8 cellular contexts compared by ENCODE assay signal in the genomic region with DNA sequence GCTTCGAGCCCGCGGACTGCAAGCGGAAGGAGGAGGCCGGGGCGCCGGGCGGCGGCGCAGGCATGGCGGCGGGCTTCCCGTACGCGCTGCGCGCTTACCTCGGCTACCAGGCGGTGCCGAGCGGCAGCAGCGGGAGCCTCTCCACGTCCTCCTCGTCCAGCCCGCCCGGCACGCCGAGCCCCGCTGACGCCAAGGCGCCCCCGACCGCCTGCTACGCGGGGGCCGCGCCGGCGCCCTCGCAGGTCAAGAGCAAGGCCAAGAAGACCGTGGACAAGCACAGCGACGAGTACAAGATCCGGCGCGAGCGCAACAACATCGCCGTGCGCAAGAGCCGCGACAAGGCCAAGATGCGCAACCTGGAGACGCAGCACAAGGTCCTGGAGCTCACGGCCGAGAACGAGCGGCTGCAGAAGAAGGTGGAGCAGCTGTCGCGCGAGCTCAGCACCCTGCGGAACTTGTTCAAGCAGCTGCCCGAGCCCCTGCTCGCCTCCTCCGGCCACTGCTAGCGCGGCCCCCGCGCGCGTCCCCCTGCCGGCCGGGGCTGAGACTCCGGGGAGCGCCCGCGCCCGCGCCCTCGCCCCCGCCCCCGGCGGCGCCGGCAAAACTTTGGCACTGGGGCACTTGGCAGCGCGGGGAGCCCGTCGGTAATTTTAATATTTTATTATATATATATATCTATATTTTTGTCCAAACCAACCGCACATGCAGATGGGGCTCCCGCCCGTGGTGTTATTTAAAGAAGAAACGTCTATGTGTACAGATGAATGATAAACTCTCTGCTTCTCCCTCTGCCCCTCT. TPM values are rescaled to one million over a fixed set of nuclear protein-coding genes. Genes with fewer than 3 reads are reported as not detected.
DNase-seq lines count a peak whose midpoint lies in the region; ATAC-seq, FAIRE-seq and TF ChIP-seq lines count a peak whose summit lies in the region.

No MANE protein-coding gene starts in this region.

- peak overlapping the region; percentile 88 for H3K4me3 ChIP-seq in PC-9
- H3K4me3 ChIP-seq in pancreas, result peak overlapping the region; percentile 61 to 99 (median 94)
- H3K4me3 ChIP-seq in vagina, result peak overlapping the region; percentile 88 to 98

- peak overlapping the region; percentile 93 for H3K4me3 Mint-ChIP-seq in activated T-helper 2 cell treated with anti-CD3 and anti-CD28 coated beads, Interferon-gamma antibody, Interleukin-2, Interleukin-4, amounts not matched to agents 10 μg/mL and 5 μg/mL and 100 μg/mL, durations not matched to agents 14 hours and 24 hours and 36 hours (ENCODE audit: low read depth)

- peaks cover 20% of the 10 kb centered on the region for H4K20me1 ChIP-seq in PC-9 (ENCODE audit: insufficient read depth)

- no peaks in the 10 kb centered on the region for H3K9me3 Mint-ChIP-seq in activated T-helper 2 cell treated with anti-CD3 and anti-CD28 coated beads, Interferon-gamma antibody, Interleukin-2, Interleukin-4, amounts not matched to agents 10 μg/mL and 5 μg/mL and 100 μg/mL, durations not matched to agents 14 hours and 24 hours and 36 hours

- POLR2A ChIA-PET in PC-9 (lab: Charles Lee; ENCODE audit: unreplicated experiment), result interaction anchor here (0.5 to 0.6 kb wide), 2 partner anchors 53 to 84 kb away, joined by 4 to 11 read pairs; no protein-coding TSS in a partner anchor

- H3K4me1 Mint-ChIP-seq in activated T-helper 2 cell treated with anti-CD3 and anti-CD28 coated beads, Interferon-gamma antibody, Interleukin-2, Interleukin-4, amounts not matched to agents 10 μg/mL and 5 μg/mL and 100 μg/mL, durations not matched to agents 14 hours and 24 hours and 36 hours (ENCODE audit: low read depth), result peaks cover 24% of the 10 kb centered on the region

- H3K4me1 ChIP-seq in PC-9 (replicated peaks; ENCODE audit: insufficient read depth) (peaks cover 62% of the 10 kb centered on the region), pancreas (no peaks in the 10 kb centered on the region), vagina (peaks cover 52% of the 10 kb centered on the region)

- peak; percentile 16 for ATAC-seq in HG03103 (IDR thresholded peaks at IDR 0.05; ENCODE audit: low read depth, unreplicated experiment)
- peak; percentile 15 to 41 (median 16) for ATAC-seq in pancreas

- peaks cover 29% of the 10 kb centered on the region for H3K36me3 ChIP-seq in PC-9 (ENCODE audit: low read depth)
- H3K36me3 ChIP-seq in pancreas, result peaks cover 0 to 7% (median 0%) of the 10 kb centered on the region in 3 donors
- peaks cover 0 to 15% of the 10 kb centered on the region in 2 donors for H3K36me3 ChIP-seq in vagina

- intact Hi-C loops in PC-9 (cut with micrococcal nuclease; ENCODE audit: unreplicated experiment), result loop anchor here (2.0 kb wide), 4 partner anchors 53 to 223 kb away; no protein-coding TSS in a partner anchor
- intact Hi-C loops in activated T-helper 2 cell treated with anti-CD3 and anti-CD28 coated beads, Interferon-gamma antibody, Interleukin-2, Interleukin-4, amounts not matched to agents 10 μg/mL and 5 μg/mL and 100 μg/mL, durations not matched to agents 14 hours and 24 hours and 36 hours (cut with micrococcal nuclease), result loop anchor here (2.0 to 5.0 kb wide), 5 partner anchors 96 to 381 kb away; a partner anchor contains a TSS
- intact Hi-C loops in pancreas (cut with DNase I), result loop anchor here in 1 of 3 donors (2.0 to 10.0 kb wide), 2 partner anchors 93 to 269 kb away; no protein-coding TSS in a partner anchor
- intact Hi-C loops in vagina (cut with DNase I), result loop anchor here (1.0 to 5.0 kb wide), 3 partner anchors 114 to 211 kb away; no protein-coding TSS in a partner anchor

- BruUV-seq in PC-9 (replicated peaks; lab: Mats Ljungman, UMichigan), result TSS peak; percentile 32

- DNase-seq in NK-92 treated with Interleukin-12 subunit alpha and Interleukin-12 subunit beta, amount 100 ng/mL, for 24 hours (lab: John Stamatoyannopoulos, UW), result peak; percentile 60
- DNase-seq in NK-92 (lab: John Stamatoyannopoulos, UW; ENCODE audit: unreplicated experiment), result no peak
- DNase-seq in PC-9, result peak; percentile 50
- peak; percentile 65 for DNase-seq in activated T-helper 2 cell treated with anti-CD3 and anti-CD28 coated beads, Interferon-gamma antibody, Interleukin-2, Interleukin-4, amounts not matched to agents 10 μg/mL and 5 μg/mL and 100 μg/mL, durations not matched to agents 14 hours and 24 hours and 36 hours (ENCODE audit: low spot score)
- DNase-seq in foreskin melanocyte, result peak; percentile 45
- peak; percentile 57 to 89 (median 74) for DNase-seq in pancreas
- DNase-seq in vagina (ENCODE audit: extremely low spot score in 2 of 2), result no peak

- no peaks in the 10 kb centered on the region for H3K9me2 ChIP-seq in PC-9 (ENCODE audit: insufficient read depth)

- peaks cover 29% of the 10 kb centered on the region for H3K36me3 Mint-ChIP-seq in activated T-helper 2 cell treated with anti-CD3 and anti-CD28 coated beads, Interferon-gamma antibody, Interleukin-2, Interleukin-4, amounts not matched to agents 10 μg/mL and 5 μg/mL and 100 μg/mL, durations not matched to agents 14 hours and 24 hours and 36 hours (ENCODE audit: low read depth)

- H3F3A ChIP-seq in PC-9 (ENCODE audit: insufficient read depth, low read depth), result peaks cover 84% of the 10 kb centered on the region

- no peak for TF ChIP-seq POLR2A in vagina (IDR thresholded peaks at IDR 0.05)

- no peaks in the 10 kb centered on the region for H3K9me3 ChIP-seq in PC-9 (ENCODE audit: insufficient read depth, low read depth)
- no peaks in the 10 kb centered on the region for H3K9me3 ChIP-seq in pancreas
- no peaks in the 10 kb centered on the region for H3K9me3 ChIP-seq in vagina

- 0 to 1% methylated on average over 59 to 93 of the region's 93 CpGs for WGBS in pancreas, 2 donors

- TF ChIP-seq CTCF in PC-9 (conservative IDR thresholded peaks at IDR 0.05), result no peak
- peak in 1 of 4 donors; percentile 29 for TF ChIP-seq CTCF in pancreas (IDR thresholded peaks at IDR 0.05)
- TF ChIP-seq CTCF in vagina (IDR thresholded peaks at IDR 0.05), result peak in 1 of 3 experiments; percentile 17

- H3K27ac ChIP-seq in PC-9, result peak overlapping the region; percentile 99
- H3K27ac ChIP-seq in pancreas, result peak overlapping the region; percentile 95 to 100 (median 98)
- H3K27ac ChIP-seq in vagina, result peak overlapping the region; percentile 100

- no peak overlapping the region for H2AFZ ChIP-seq in PC-9

- peak overlapping the region; percentile 96 for H3K27ac Mint-ChIP-seq in activated T-helper 2 cell treated with anti-CD3 and anti-CD28 coated beads, Interferon-gamma antibody, Interleukin-2, Interleukin-4, amounts not matched to agents 10 μg/mL and 5 μg/mL and 100 μg/mL, durations not matched to agents 14 hours and 24 hours and 36 hours

- peaks cover 50% of the 10 kb centered on the region for H3K79me2 ChIP-seq in PC-9 (ENCODE audit: low read depth)

- no peaks in the 10 kb centered on the region for H3K27me3 Mint-ChIP-seq in activated T-helper 2 cell treated with anti-CD3 and anti-CD28 coated beads, Interferon-gamma antibody, Interleukin-2, Interleukin-4, amounts not matched to agents 10 μg/mL and 5 μg/mL and 100 μg/mL, durations not matched to agents 14 hours and 24 hours and 36 hours (ENCODE audit: low read depth)

- no peak for FAIRE-seq in pancreas (lab: Jason Lieb, UNC)

- H3K4me2 ChIP-seq in PC-9, result peak overlapping the region; percentile 98

- no peaks in the 10 kb centered on the region for H3K27me3 ChIP-seq in PC-9 (ENCODE audit: insufficient read depth, low read depth)
- no peaks in the 10 kb centered on the region for H3K27me3 ChIP-seq in pancreas
- no peaks in the 10 kb centered on the region for H3K27me3 ChIP-seq in vagina

- CTCF ChIA-PET in PC-9 (lab: Charles Lee), result interaction anchor here (0.7 kb wide), 2 partner anchors 19 to 53 kb away, joined by 17 to 23 read pairs; no protein-coding TSS in a partner anchor

RNA-seq across cellular contexts. Expression of a gene that starts 1.1 kb away (rescaled TPM):
- total RNA-seq in PC-9 (2021), result 112 and 117 TPM in 2 replicates
- 36.2 and 36.4 TPM in 2 replicates for total RNA-seq in activated T-helper 2 cell treated with anti-CD3 and anti-CD28 coated beads, Interferon-gamma antibody, Interleukin-2, Interleukin-4, amounts not matched to agents 10 μg/mL and 5 μg/mL and 100 μg/mL, durations not matched to agents 14 hours and 24 hours and 36 hours
- 10 to 100 TPM; 18.9 to 83.4 (median 37.0) TPM for total RNA-seq in pancreas
- polyA plus RNA-seq in pancreas, result 10 to 100 TPM; 10.9 to 16.0 TPM
- total RNA-seq in vagina, result 264 TPM

RNA-seq across cellular contexts. Expression of a gene that starts 38.2 kb away (rescaled TPM):
- total RNA-seq in PC-9 (2021) (34.8 and 37.7 TPM in 2 replicates), pancreas (1 to 10 TPM; 3.5 to 9.8 (median 6.1) TPM), vagina (25.5 TPM)
- 26.5 and 29.5 TPM in 2 replicates for total RNA-seq in activated T-helper 2 cell treated with anti-CD3 and anti-CD28 coated beads, Interferon-gamma antibody, Interleukin-2, Interleukin-4, amounts not matched to agents 10 μg/mL and 5 μg/mL and 100 μg/mL, durations not matched to agents 14 hours and 24 hours and 36 hours
- polyA plus RNA-seq in pancreas, result 10 to 100 TPM in 1 of 2 donors, 1 to 10 TPM in 1; 9.0 to 11.0 TPM

Comparison
In these comparisons a context has a peak if more than half of its experiments do, and no peak if none do; other contexts are left out.
1. DNase-seq: peak in NK-92 treated with Interleukin-12 subunit alpha and Interleukin-12 subunit beta, amount 100 ng/mL, for 24 hours (single experiment), PC-9 (2 of 2), activated T-helper 2 cell treated with anti-CD3 and anti-CD28 coated beads, Interferon-gamma antibody, Interleukin-2, Interleukin-4, amounts not matched to agents 10 μg/mL and 5 μg/mL and 100 μg/mL, durations not matched to agents 14 hours and 24 hours and 36 hours (single experiment), foreskin melanocyte (single experiment) and pancreas (6 of 6); none in NK-92 (single experiment) and vagina (0 of 2).
2. Peak in every context shown above with its lines, with median percentiles within 50 percentile points of each other: H3K27ac ChIP-seq and H3K4me3 ChIP-seq.